ENCODE assay signal across 1 cellular context in genomic region chr20:32987044-32987825, GRCh38.
TF ChIP-seq lines count a peak whose summit lies in the region.

No MANE protein-coding gene starts in this region.

TF ChIP-seq in H1, 55 proteins besides CTCF, POLR2A, EP300 and RAD21:
- TF ChIP-seq TAF7 (optimal IDR thresholded peaks at IDR 0.05; ENCODE audit: borderline replicate concordance, low read depth, low read length) = no peak
- no peak for TF ChIP-seq POLR2AphosphoS5 (IDR thresholded peaks at IDR 0.05; ENCODE audit: low read depth, low read length)
- TF ChIP-seq EGR1 (IDR thresholded peaks at IDR 0.05; ENCODE audit: borderline replicate concordance, low read depth, low read length) = no peak
- no peak for TF ChIP-seq CTBP2 (IDR thresholded peaks at IDR 0.05; ENCODE audit: borderline replicate concordance, insufficient read depth, insufficient read length, low read length)
- no peak for TF ChIP-seq MAX (IDR thresholded peaks at IDR 0.05)
- TF ChIP-seq SIX5 (IDR thresholded peaks at IDR 0.05; ENCODE audit: low read depth, low read length) = no peak
- no peak for TF ChIP-seq CEBPB (IDR thresholded peaks at IDR 0.05; ENCODE audit: low read depth, low read length)
- no peak for TF ChIP-seq BACH1 (IDR thresholded peaks at IDR 0.05; ENCODE audit: low read length)
- TF ChIP-seq ATF2 (IDR thresholded peaks at IDR 0.05; ENCODE audit: low read length) = no peak
- no peak for TF ChIP-seq ATF3 (IDR thresholded peaks at IDR 0.05; ENCODE audit: insufficient read depth, low read depth, low read length)
- no peak for TF ChIP-seq TEAD4 (IDR thresholded peaks at IDR 0.05; ENCODE audit: low read depth, low read length)
- no peak for TF ChIP-seq FOSL1 (IDR thresholded peaks at IDR 0.05; ENCODE audit: insufficient read depth, low read depth, low read length)
- no peak for TF ChIP-seq KDM4A (IDR thresholded peaks at IDR 0.05; ENCODE audit: low read depth, low read length, severe bottlenecking)
- TF ChIP-seq MAFK (IDR thresholded peaks at IDR 0.05; ENCODE audit: low read depth, low read length) = no peak
- TF ChIP-seq YY1 (IDR thresholded peaks at IDR 0.05; ENCODE audit: low read depth, low read length) = no peak
